Comparison of ENCODE assay signal across 22 cellular contexts in genomic region chr1:7589080-7589735, GRCh38.
DNase-seq lines count a peak whose midpoint lies in the region; ATAC-seq and TF ChIP-seq lines count a peak whose summit lies in the region.
"Had no signal": no experiment of that assay in that cellular context is flagged by ENCODE, and none has a peak within 500 bp of the region (broad histone marks: within the 10 kb centered on the region; RNA-seq: fewer than 3 reads in every experiment).

No MANE protein-coding gene starts in this region.

- H3K9me2 ChIP-seq in Karpas-422 (replicated peaks; ENCODE audit: insufficient read depth, low read length) = no peaks in the 10 kb centered on the region

- no peak overlapping the region for H3K27ac Mint-ChIP-seq in natural killer cell treated with Interleukin-12 subunit alpha and Interleukin-12 subunit beta and Interleukin-15 and Interleukin-18, amount 100 ng/mL, for 72 hours
- H3K27ac Mint-ChIP-seq in natural killer cell = no peak overlapping the region
- H3K27ac Mint-ChIP-seq: CD4-positive, alpha-beta memory T cell had no signal

- H2AFZ ChIP-seq in Karpas-422 (ENCODE audit: low read length) = no peak overlapping the region

- H3K4me1 ChIP-seq in spleen (peaks cover 0 to 8% (median 0%) of the 10 kb centered on the region in 6 donors), Karpas-422 (ENCODE audit: low read length) (peaks cover 2% of the 10 kb centered on the region)

- H3K36me3 Mint-ChIP-seq in natural killer cell treated with Interleukin-12 subunit alpha and Interleukin-12 subunit beta and Interleukin-15 and Interleukin-18, amount 100 ng/mL, for 72 hours = no peaks in the 10 kb centered on the region
- no peaks in the 10 kb centered on the region for H3K36me3 Mint-ChIP-seq in natural killer cell
- H3K36me3 Mint-ChIP-seq: CD4-positive, alpha-beta memory T cell had no signal

- H3K9ac ChIP-seq in Karpas-422 (ENCODE audit: low read length) = no peak overlapping the region

- H4K20me1 ChIP-seq in Karpas-422 (ENCODE audit: insufficient read depth, low read depth, low read length) = 0 out of 2 replicates have a peak, but pooled peaks cover 7% of the 10 kb centered on the region

- H3K27ac ChIP-seq in spleen (no peak overlapping the region), Karpas-422 (ENCODE audit: low read length) (no peak overlapping the region)

- H3K36me3 ChIP-seq in spleen (no peaks in the 10 kb centered on the region), Karpas-422 (ENCODE audit: insufficient read depth, low read length) (no peaks in the 10 kb centered on the region)

- no peak overlapping the region for H3K4me3 ChIP-seq in spleen
- no peak overlapping the region for H3K4me3 ChIP-seq in Karpas-422 (ENCODE audit: low read length)

- WGBS in spleen, 5 donors = 85 to 91% (median 89%) methylated on average over 11 to 14 of the region's 14 CpGs

- H3K27me3 Mint-ChIP-seq in natural killer cell treated with Interleukin-12 subunit alpha and Interleukin-12 subunit beta and Interleukin-15 and Interleukin-18, amount 100 ng/mL, for 72 hours = peaks cover 0 to 5% of the 10 kb centered on the region in 2 donors
- H3K27me3 Mint-ChIP-seq in natural killer cell (ENCODE audit: low read depth in 2 of 2) = peaks cover 0 to 7% of the 10 kb centered on the region in 2 donors

- no peak for ATAC-seq in natural killer cell treated with Interleukin-12 subunit alpha and Interleukin-12 subunit beta and Interleukin-15 and Interleukin-18, amount 100 ng/mL, for 72 hours
- ATAC-seq in natural killer cell (no peak), GM21529 (IDR thresholded peaks at IDR 0.05; ENCODE audit: unreplicated experiment) (no peak)
- ATAC-seq: PC-3 had no signal

- in situ Hi-C loops in GM13976 (cut with MboI; ENCODE audit: low sequenced_read_pairs, unreplicated experiment) = no loop called here

- H3K9me3 Mint-ChIP-seq in natural killer cell treated with Interleukin-12 subunit alpha and Interleukin-12 subunit beta and Interleukin-15 and Interleukin-18, amount 100 ng/mL, for 72 hours = no peaks in the 10 kb centered on the region
- no peaks in the 10 kb centered on the region for H3K9me3 Mint-ChIP-seq in natural killer cell
- H3K9me3 Mint-ChIP-seq: CD4-positive, alpha-beta memory T cell had no signal

- TF ChIP-seq CTCF in natural killer cell (IDR thresholded peaks at IDR 0.05) (no peak), spleen (IDR thresholded peaks at IDR 0.05 in 8 of 11, conservative IDR thresholded peaks at IDR 0.05 in 3 of 11) (no peak), GM13976 (IDR thresholded peaks at IDR 0.05; ENCODE audit: borderline replicate concordance, control extremely low read depth, extremely low read depth, insufficient read depth, missing control alignments) (no peak)

- H3K79me2 ChIP-seq in Karpas-422 (ENCODE audit: low read length) = no peaks in the 10 kb centered on the region

- no peaks in the 10 kb centered on the region for H3K4me1 Mint-ChIP-seq in natural killer cell treated with Interleukin-12 subunit alpha and Interleukin-12 subunit beta and Interleukin-15 and Interleukin-18, amount 100 ng/mL, for 72 hours (ENCODE audit: low read depth in 2 of 2)
- H3K4me1 Mint-ChIP-seq in natural killer cell = no peaks in the 10 kb centered on the region
- H3K4me1 Mint-ChIP-seq: CD4-positive, alpha-beta memory T cell had no signal

- no peak overlapping the region for H3K4me2 ChIP-seq in Karpas-422 (ENCODE audit: low read depth, low read length, poor library complexity, severe bottlenecking)

- peak; percentile 40 for DNase-seq in natural killer cell treated with Interleukin-12 subunit alpha and Interleukin-12 subunit beta and Interleukin-15 and Interleukin-18, amount 100 ng/mL, for 72 hours (ENCODE audit: low spot score)
- DNase-seq in natural killer cell = no peak
- peak; percentile 55 for DNase-seq in mesenteric fat pad (ENCODE audit: low spot score)
- peak; percentile 29 for DNase-seq in spleen
- DNase-seq in Karpas-422 = no peak
- no peak for DNase-seq in GM13976 (ENCODE audit: low spot score)
- DNase-seq: C1 segment of cervical spinal cord; CD4-positive, alpha-beta memory T cell; COR-L47; DMS53; HCEC 1CT; KG1; MM.1S; NCI-H1417; NCI-H1694; NCI-H2029 treated with DMSO at 0.1 percent for 48 hours; NCI-H446 treated with DMSO at 0.1 percent for 48 hours; NCI-H526; NCI-H82; NK-92 treated with Interleukin-12 subunit alpha and Interleukin-12 subunit beta, amount 100 ng/mL, for 24 hours; PC-3 had no signal

- H3K27me3 ChIP-seq in spleen (replicated peaks in 1 of 7) (peaks cover 0 to 11% (median 0%) of the 10 kb centered on the region in 7 donors), Karpas-422 (ENCODE audit: low read length) (no peaks in the 10 kb centered on the region)

- H3K4me3 Mint-ChIP-seq in natural killer cell treated with Interleukin-12 subunit alpha and Interleukin-12 subunit beta and Interleukin-15 and Interleukin-18, amount 100 ng/mL, for 72 hours = no peak overlapping the region
- H3K4me3 Mint-ChIP-seq in natural killer cell = no peak overlapping the region
- H3K4me3 Mint-ChIP-seq: CD4-positive, alpha-beta memory T cell had no signal

- intact Hi-C loops in natural killer cell (cut with micrococcal nuclease) = no loop called here
- intact Hi-C loops in spleen (cut with DNase I; ENCODE audit: low total_unique reads) = no loop called here

- no peaks in the 10 kb centered on the region for H3K9me3 ChIP-seq in spleen
- no peaks in the 10 kb centered on the region for H3K9me3 ChIP-seq in Karpas-422 (ENCODE audit: low read length)

- no peak for TF ChIP-seq POLR2A in spleen (IDR thresholded peaks at IDR 0.05)

Comparison
In these comparisons a context has a peak if more than half of its experiments do, and no peak if none do; other contexts are left out.
1. DNase-seq: peak in natural killer cell treated with Interleukin-12 subunit alpha and Interleukin-12 subunit beta and Interleukin-15 and Interleukin-18, amount 100 ng/mL, for 72 hours (single experiment), mesenteric fat pad (single experiment) and spleen (single experiment); none in natural killer cell (single experiment), Karpas-422 (single experiment) and GM13976 (single experiment).